ENCODE assay signal across 10 cellular contexts in genomic region chrX:40207626-40208025, GRCh38.
DNase-seq lines count a peak whose midpoint lies in the region; ATAC-seq, FAIRE-seq and TF ChIP-seq lines count a peak whose summit lies in the region.
"Had no signal": no experiment of that assay in that cellular context is flagged by ENCODE, and none has a peak within 500 bp of the region (broad histone marks: within the 10 kb centered on the region; RNA-seq: fewer than 3 reads in every experiment).

No MANE protein-coding gene starts in this region.

- no peak for TF ChIP-seq CTCF in astrocyte (IDR thresholded peaks at IDR 0.05; ENCODE audit: insufficient read depth, low read depth, low read length)

- no peaks in the 10 kb centered on the region for H3K79me2 ChIP-seq in astrocyte (ENCODE audit: insufficient read depth, low read length)

- H3K4me3 Mint-ChIP-seq in activated CD4-positive, alpha-beta T cell treated with anti-CD3 and anti-CD28 coated beads for 36 hours, result no peak overlapping the region
- no peak overlapping the region for H3K4me3 Mint-ChIP-seq in astrocyte (ENCODE audit: unreplicated experiment)

- no peaks in the 10 kb centered on the region for H3K36me3 ChIP-seq in astrocyte (ENCODE audit: insufficient read depth, low read length)

- no peaks in the 10 kb centered on the region for H3K36me3 Mint-ChIP-seq in activated CD4-positive, alpha-beta T cell treated with anti-CD3 and anti-CD28 coated beads for 36 hours (ENCODE audit: low read depth)
- H3K36me3 Mint-ChIP-seq in astrocyte (ENCODE audit: low read depth, unreplicated experiment), result no peaks in the 10 kb centered on the region

- H3K27me3 Mint-ChIP-seq in activated CD4-positive, alpha-beta T cell treated with anti-CD3 and anti-CD28 coated beads for 36 hours, result no peaks in the 10 kb centered on the region
- H3K27me3 Mint-ChIP-seq in astrocyte (ENCODE audit: low read depth, unreplicated experiment), result peaks cover 6% of the 10 kb centered on the region

- no peaks in the 10 kb centered on the region for H3K9me3 ChIP-seq in astrocyte (ENCODE audit: insufficient read depth, low read depth, low read length)

- H3K4me1 ChIP-seq in astrocyte (ENCODE audit: insufficient read depth, low read length), result peaks cover 9% of the 10 kb centered on the region

- no peak overlapping the region for H3K4me2 ChIP-seq in astrocyte (ENCODE audit: low read length)

- peak; percentile 93 for ATAC-seq in activated CD4-positive, alpha-beta T cell treated with anti-CD3 and anti-CD28 coated beads for 36 hours
- ATAC-seq in GM18498 (IDR thresholded peaks at IDR 0.05; ENCODE audit: unreplicated experiment) (no peak), GM18861 (IDR thresholded peaks at IDR 0.05; ENCODE audit: unreplicated experiment) (no peak)

- H3K4me1 Mint-ChIP-seq in activated CD4-positive, alpha-beta T cell treated with anti-CD3 and anti-CD28 coated beads for 36 hours, result peaks cover 9% of the 10 kb centered on the region
- H3K4me1 Mint-ChIP-seq in astrocyte (ENCODE audit: low read depth, unreplicated experiment), result no peaks in the 10 kb centered on the region

- H3K9ac ChIP-seq in astrocyte (ENCODE audit: low read length), result no peak overlapping the region

- intact Hi-C loops in activated CD4-positive, alpha-beta T cell treated with anti-CD3 and anti-CD28 coated beads for 36 hours (cut with DNase I, micrococcal nuclease), result no loop called here

- POLR2A ChIA-PET in activated CD4-positive, alpha-beta T cell treated with anti-CD3 and anti-CD28 coated beads for 36 hours (lab: Charles Lee), result no interaction called here

- H2AFZ ChIP-seq in astrocyte (ENCODE audit: low read depth, low read length), result no peak overlapping the region

- no peaks in the 10 kb centered on the region for H4K20me1 ChIP-seq in astrocyte (ENCODE audit: insufficient read depth, low read length)

- DNase-seq in activated CD4-positive, alpha-beta T cell treated with anti-CD3 and anti-CD28 coated beads for 36 hours, result peak; percentile 61
- DNase-seq in activated CD4-positive, alpha-beta T cell treated with anti-CD3 and anti-CD28 coated beads, Interleukin-2, amount 50 U/mL, for 1 hour, result no peak
- peak; percentile 58 for DNase-seq in NCI-H524 treated with DMSO at 0.1 percent for 48 hours (lab: John Stamatoyannopoulos, UW)
- DNase-seq in astrocyte (ENCODE audit: low read depth), result peak; percentile 33
- DNase-seq in stimulated activated CD8-positive, alpha-beta memory T cell treated with anti-CD3 and anti-CD28 coated beads, Interleukin-4, amount 100 ng/mL, for 4 hours (ENCODE audit: low read depth in 2 of 2, low spot score in 1 of 2), result peak; percentile 0 to 7
- no peak for DNase-seq in NCI-H345 (lab: John Stamatoyannopoulos, UW)
- DNase-seq: H7 had no signal

- H3K27me3 ChIP-seq in astrocyte (ENCODE audit: insufficient read depth, low read length), result no peaks in the 10 kb centered on the region

- CTCF ChIA-PET in activated CD4-positive, alpha-beta T cell treated with anti-CD3 and anti-CD28 coated beads for 36 hours (lab: Charles Lee), result no interaction called here

- FAIRE-seq in astrocyte (lab: Jason Lieb, UNC), result peak; percentile 68

- no peak overlapping the region for H3K27ac ChIP-seq in astrocyte (ENCODE audit: low read depth, low read length)
- H3K27ac ChIP-seq: coronary artery had no signal

- no peak overlapping the region for H3K4me3 ChIP-seq in astrocyte (ENCODE audit: insufficient read depth, low read depth, low read length)
- H3K4me3 ChIP-seq: coronary artery had no signal

- no peak overlapping the region for H3K27ac Mint-ChIP-seq in activated CD4-positive, alpha-beta T cell treated with anti-CD3 and anti-CD28 coated beads for 36 hours
- no peak overlapping the region for H3K27ac Mint-ChIP-seq in astrocyte (ENCODE audit: unreplicated experiment)

- no peaks in the 10 kb centered on the region for H3K9me3 Mint-ChIP-seq in activated CD4-positive, alpha-beta T cell treated with anti-CD3 and anti-CD28 coated beads for 36 hours (ENCODE audit: low read depth)
- no peaks in the 10 kb centered on the region for H3K9me3 Mint-ChIP-seq in astrocyte (ENCODE audit: unreplicated experiment)

Comparison
In these comparisons a context has a peak if more than half of its experiments do, and no peak if none do; other contexts are left out.
1. DNase-seq: peak in activated CD4-positive, alpha-beta T cell treated with anti-CD3 and anti-CD28 coated beads for 36 hours (single experiment), NCI-H524 treated with DMSO at 0.1 percent for 48 hours (single experiment), astrocyte (single experiment) and stimulated activated CD8-positive, alpha-beta memory T cell treated with anti-CD3 and anti-CD28 coated beads, Interleukin-4, amount 100 ng/mL, for 4 hours (2 of 2); none in activated CD4-positive, alpha-beta T cell treated with anti-CD3 and anti-CD28 coated beads, Interleukin-2, amount 50 U/mL, for 1 hour (single experiment) and NCI-H345 (single experiment).